In genomic region chr13:113010510-113010865, GRCh38 we compare ENCODE assay signal across 1 cellular context.
TF ChIP-seq lines count a peak whose summit lies in the region.

No MANE protein-coding gene starts in this region.

TF ChIP-seq in GM23338, 12 proteins besides CTCF, POLR2A, EP300 and RAD21 (continued from another document):
- no peak for TF ChIP-seq REST (IDR thresholded peaks at IDR 0.05; ENCODE audit: unreplicated experiment)
- TF ChIP-seq NANOG (IDR thresholded peaks at IDR 0.05; ENCODE audit: borderline replicate concordance): no peak
- TF ChIP-seq ZNF114 (CRISPR knock-in tag; IDR thresholded peaks at IDR 0.05): no peak
- no peak for TF ChIP-seq CREB1 (CRISPR knock-in tag; IDR thresholded peaks at IDR 0.05; ENCODE audit: low read depth)
- TF ChIP-seq EZH2phosphoT487 (IDR thresholded peaks at IDR 0.05; ENCODE audit: unreplicated experiment): no peak
- TF ChIP-seq POLR2AphosphoS5 (IDR thresholded peaks at IDR 0.05; ENCODE audit: low read depth): no peak
- TF ChIP-seq ETS1 (IDR thresholded peaks at IDR 0.05): no peak
- TF ChIP-seq ZNF462 (CRISPR knock-in tag; IDR thresholded peaks at IDR 0.05): no peak
- TF ChIP-seq JUNB (IDR thresholded peaks at IDR 0.05; ENCODE audit: unreplicated experiment): no peak
- no peak for TF ChIP-seq STAT1 (IDR thresholded peaks at IDR 0.05; ENCODE audit: unreplicated experiment)
